In genomic region chr14:74508292-74508731, GRCh38 we compare ENCODE assay signal across 9 cellular contexts. TPM values are rescaled to one million over a fixed set of nuclear protein-coding genes. Genes with fewer than 3 reads are reported as not detected.
DNase-seq lines count a peak whose midpoint lies in the region; ATAC-seq and TF ChIP-seq lines count a peak whose summit lies in the region.
"Had no signal": no experiment of that assay in that cellular context is flagged by ENCODE, and none has a peak within 500 bp of the region (broad histone marks: within the 10 kb centered on the region; RNA-seq: fewer than 3 reads in every experiment).

No MANE protein-coding gene starts in this region.

- H3K79me2 ChIP-seq in SK-N-SH (ENCODE audit: insufficient read depth) (no peaks in the 10 kb centered on the region), hepatocyte (no peaks in the 10 kb centered on the region)

- peak; percentile 46 for TF ChIP-seq RAD21 in SK-N-SH (IDR thresholded peaks at IDR 0.05; ENCODE audit: low read length)

- peaks cover 12 to 75% of the 10 kb centered on the region in 2 experiments for H3K36me3 ChIP-seq in SK-N-SH (replicated peaks in 1 of 2; ENCODE audit: control insufficient read depth in 1 of 2, insufficient read depth in 2 of 2, low read length in 1 of 2)
- no peaks in the 10 kb centered on the region for H3K36me3 ChIP-seq in hepatocyte (replicated peaks; ENCODE audit: insufficient read depth, low read depth)

- 67% methylated on average over 11 of the region's 15 CpGs for WGBS in SK-N-SH (ENCODE audit: low lambda C conversion rate)
- WGBS in hepatocyte (ENCODE audit: low lambda C conversion rate, missing lambda C conversion rate), result 41% methylated on average over 14 of the region's 15 CpGs

- H3K9me2 ChIP-seq in SK-N-SH, result no peaks in the 10 kb centered on the region
- H3K9me2 ChIP-seq in hepatocyte (replicated peaks; ENCODE audit: insufficient read depth), result no peaks in the 10 kb centered on the region

- no peak overlapping the region for H3K4me2 ChIP-seq in SK-N-SH
- H3K4me2 ChIP-seq in hepatocyte, result no peak overlapping the region

- H3K27ac ChIP-seq in AG04450 (ENCODE audit: low read depth, low read length), result no peak overlapping the region
- no peak overlapping the region for H3K27ac ChIP-seq in SK-N-SH (ENCODE audit: low read depth in 2 of 2, low read length in 1 of 2)
- no peak overlapping the region for H3K27ac ChIP-seq in hepatocyte

- H3K9me3 ChIP-seq in AG04450 (ENCODE audit: control insufficient read depth, insufficient read depth, low read length) (no peaks in the 10 kb centered on the region; the same call in 1 of the 2 replicates), SK-N-SH (no peaks in the 10 kb centered on the region), hepatocyte (ENCODE audit: low read depth) (no peaks in the 10 kb centered on the region)

- H3K4me3 ChIP-seq in AG04450 (ENCODE audit: low read depth, low read length) (no peak overlapping the region), GM12875 (ENCODE audit: low read depth, low read length) (no peak overlapping the region), SK-N-SH (ENCODE audit: low read depth in 2 of 2, low read length in 1 of 2) (no peak overlapping the region), hepatocyte (no peak overlapping the region)

- H3K27me3 ChIP-seq in AG04450 (ENCODE audit: control insufficient read depth, insufficient read depth, low read length), result no peaks in the 10 kb centered on the region
- H3K27me3 ChIP-seq in SK-N-SH (ENCODE audit: insufficient read depth), result no peaks in the 10 kb centered on the region
- no peaks in the 10 kb centered on the region for H3K27me3 ChIP-seq in hepatocyte

- ATAC-seq in HG03571 (IDR thresholded peaks at IDR 0.05; ENCODE audit: unreplicated experiment), result no peak
- no peak for ATAC-seq in stimulated activated memory B cell treated with anti-CD40 and anti-IgM and Interleukin-4, amounts not matched to agents 10 μg/mL and 1 μg/mL and 100 μg/mL, for 72 hours
- ATAC-seq: left ventricle myocardium superior had no signal

- peaks cover 0 to 4% of the 10 kb centered on the region in 2 experiments; a peak in 1 of 4 replicates for H3K4me1 ChIP-seq in SK-N-SH (ENCODE audit: control insufficient read depth in 1 of 2, insufficient read depth in 2 of 2, low read depth in 1 of 2, low read length in 1 of 2)
- H3K4me1 ChIP-seq in hepatocyte (ENCODE audit: insufficient read depth), result no peaks in the 10 kb centered on the region

- no peak for DNase-seq in AG04450 (ENCODE audit: low read depth, low spot score)
- DNase-seq in SK-N-SH, result peak; percentile 77
- peak; percentile 42 for DNase-seq in hepatocyte (ENCODE audit: low spot score)
- DNase-seq in activated T-helper 1 cell treated with anti-CD3 and anti-CD28 coated beads, Interleukin-12 subunit alpha, Interleukin-12 subunit beta, Interleukin-2, Interleukin-4 antibody, amounts not matched to agents 30 ng/mL and 10 ng/mL and 1 ng/mL, durations not matched to agents 14 hours and 24 hours and 36 hours (ENCODE audit: low spot score), result no peak
- DNase-seq in activated CD4-positive, CD25-positive, alpha-beta regulatory T cell (lab: John Stamatoyannopoulos, UW), result no peak
- DNase-seq: left ventricle myocardium superior had no signal

- H3K27ac Mint-ChIP-seq in activated T-helper 1 cell treated with anti-CD3 and anti-CD28 coated beads, Interleukin-12 subunit alpha, Interleukin-12 subunit beta, Interleukin-2, Interleukin-4 antibody, amounts not matched to agents 30 ng/mL and 10 ng/mL and 1 ng/mL, durations not matched to agents 14 hours and 24 hours and 36 hours, result no peak overlapping the region
- no peak overlapping the region for H3K27ac Mint-ChIP-seq in stimulated activated memory B cell treated with anti-CD40 and anti-IgM and Interleukin-4, amounts not matched to agents 10 μg/mL and 1 μg/mL and 100 μg/mL, for 72 hours

- no peak overlapping the region for H3K9ac ChIP-seq in SK-N-SH

- POLR2A ChIA-PET in AG04450 (lab: Yijun Ruan, JAX), result no interaction called here
- POLR2A ChIA-PET in SK-N-SH (lab: Yijun Ruan, JAX), result no interaction called here

- no peak for TF ChIP-seq EP300 in SK-N-SH (IDR thresholded peaks at IDR 0.05; ENCODE audit: borderline replicate concordance in 1 of 2, low read depth in 1 of 2, low read length in 1 of 2)

- CTCF ChIA-PET in AG04450 (lab: Charles Lee), result no interaction called here
- CTCF ChIA-PET in SK-N-SH (lab: Yijun Ruan, JAX), result interaction anchor here (0.8 to 3.1 kb wide), 14 partner anchors 10 to 130 kb away, joined by 3 to 28 read pairs (median 4); partner anchors contain the start of gene LTBP2

- H3K36me3 Mint-ChIP-seq in activated T-helper 1 cell treated with anti-CD3 and anti-CD28 coated beads, Interleukin-12 subunit alpha, Interleukin-12 subunit beta, Interleukin-2, Interleukin-4 antibody, amounts not matched to agents 30 ng/mL and 10 ng/mL and 1 ng/mL, durations not matched to agents 14 hours and 24 hours and 36 hours (ENCODE audit: low read depth), result no peaks in the 10 kb centered on the region
- no peaks in the 10 kb centered on the region for H3K36me3 Mint-ChIP-seq in stimulated activated memory B cell treated with anti-CD40 and anti-IgM and Interleukin-4, amounts not matched to agents 10 μg/mL and 1 μg/mL and 100 μg/mL, for 72 hours

- no peaks in the 10 kb centered on the region for H3K4me1 Mint-ChIP-seq in activated T-helper 1 cell treated with anti-CD3 and anti-CD28 coated beads, Interleukin-12 subunit alpha, Interleukin-12 subunit beta, Interleukin-2, Interleukin-4 antibody, amounts not matched to agents 30 ng/mL and 10 ng/mL and 1 ng/mL, durations not matched to agents 14 hours and 24 hours and 36 hours (ENCODE audit: low read depth)
- H3K4me1 Mint-ChIP-seq in stimulated activated memory B cell treated with anti-CD40 and anti-IgM and Interleukin-4, amounts not matched to agents 10 μg/mL and 1 μg/mL and 100 μg/mL, for 72 hours, result peaks cover 12% of the 10 kb centered on the region

- TF ChIP-seq CTCF in AG04450 (IDR thresholded peaks at IDR 0.05; ENCODE audit: low read depth, low read length) (peak; percentile 49), GM12875 (IDR thresholded peaks at IDR 0.05; ENCODE audit: borderline replicate concordance, insufficient read depth, low read depth, low read length) (peak; percentile 16; the same call in 1 of the 2 replicates), SK-N-SH (IDR thresholded peaks at IDR 0.05) (peak; percentile 43), hepatocyte (IDR thresholded peaks at IDR 0.05; ENCODE audit: poor library complexity) (peak; percentile 36)

- peaks cover 3% of the 10 kb centered on the region for H3F3A ChIP-seq in SK-N-SH (replicated peaks; ENCODE audit: insufficient read depth)

- peaks cover 12% of the 10 kb centered on the region for H3K27me3 Mint-ChIP-seq in activated T-helper 1 cell treated with anti-CD3 and anti-CD28 coated beads, Interleukin-12 subunit alpha, Interleukin-12 subunit beta, Interleukin-2, Interleukin-4 antibody, amounts not matched to agents 30 ng/mL and 10 ng/mL and 1 ng/mL, durations not matched to agents 14 hours and 24 hours and 36 hours (ENCODE audit: insufficient read depth)
- H3K27me3 Mint-ChIP-seq in stimulated activated memory B cell treated with anti-CD40 and anti-IgM and Interleukin-4, amounts not matched to agents 10 μg/mL and 1 μg/mL and 100 μg/mL, for 72 hours, result peaks cover 47% of the 10 kb centered on the region

- no peaks in the 10 kb centered on the region for H3K9me3 Mint-ChIP-seq in activated T-helper 1 cell treated with anti-CD3 and anti-CD28 coated beads, Interleukin-12 subunit alpha, Interleukin-12 subunit beta, Interleukin-2, Interleukin-4 antibody, amounts not matched to agents 30 ng/mL and 10 ng/mL and 1 ng/mL, durations not matched to agents 14 hours and 24 hours and 36 hours
- H3K9me3 Mint-ChIP-seq in stimulated activated memory B cell treated with anti-CD40 and anti-IgM and Interleukin-4, amounts not matched to agents 10 μg/mL and 1 μg/mL and 100 μg/mL, for 72 hours, result no peaks in the 10 kb centered on the region

- no peaks in the 10 kb centered on the region for H4K20me1 ChIP-seq in SK-N-SH (ENCODE audit: insufficient read depth)
- H4K20me1 ChIP-seq in hepatocyte (ENCODE audit: insufficient read depth, poor library complexity, severe bottlenecking), result no peaks in the 10 kb centered on the region

- no peak overlapping the region for H3K4me3 Mint-ChIP-seq in activated T-helper 1 cell treated with anti-CD3 and anti-CD28 coated beads, Interleukin-12 subunit alpha, Interleukin-12 subunit beta, Interleukin-2, Interleukin-4 antibody, amounts not matched to agents 30 ng/mL and 10 ng/mL and 1 ng/mL, durations not matched to agents 14 hours and 24 hours and 36 hours
- H3K4me3 Mint-ChIP-seq in stimulated activated memory B cell treated with anti-CD40 and anti-IgM and Interleukin-4, amounts not matched to agents 10 μg/mL and 1 μg/mL and 100 μg/mL, for 72 hours, result no peak overlapping the region

- intact Hi-C loops in activated T-helper 1 cell treated with anti-CD3 and anti-CD28 coated beads, Interleukin-12 subunit alpha, Interleukin-12 subunit beta, Interleukin-2, Interleukin-4 antibody, amounts not matched to agents 30 ng/mL and 10 ng/mL and 1 ng/mL, durations not matched to agents 14 hours and 24 hours and 36 hours (cut with micrococcal nuclease), result no loop called here

- H2AFZ ChIP-seq in SK-N-SH (ENCODE audit: low read depth), result no peak overlapping the region
- no peak overlapping the region for H2AFZ ChIP-seq in hepatocyte

TF ChIP-seq in SK-N-SH, 30 proteins besides CTCF, POLR2A, EP300 and RAD21 (continues in another document):
- no peak for TF ChIP-seq MAX (IDR thresholded peaks at IDR 0.05; ENCODE audit: low read depth)

RNA-seq across cellular contexts. Expression of gene ISCA2, which starts 14.7 kb away (rescaled TPM):
- polyA plus RNA-seq in AG04450 (2011; rRNA removed), result 28.2 and 45.6 TPM in 2 replicates
- polyA minus RNA-seq in AG04450 (2011; rRNA and poly(A)+ RNA removed), result 2.5 and 8.5 TPM in 2 replicates
- 37.3 and 51.9 TPM in 2 replicates for polyA plus RNA-seq in SK-N-SH (2012; rRNA removed)
- 57.2 and 70.6 TPM in 2 replicates for polyA plus RNA-seq in SK-N-SH (2012; cell fraction: cytosol; rRNA removed)
- polyA plus RNA-seq in SK-N-SH (2012; cell fraction: nucleus; rRNA removed), result 17.1 and 20.7 TPM in 2 replicates
- total RNA-seq in hepatocyte, result 17.4 and 21.5 TPM in 2 replicates
- 80.2 and 80.3 TPM in 2 replicates for polyA plus RNA-seq in hepatocyte
- total RNA-seq in activated T-helper 1 cell treated with anti-CD3 and anti-CD28 coated beads, Interleukin-12 subunit alpha, Interleukin-12 subunit beta, Interleukin-2, Interleukin-4 antibody, amounts not matched to agents 30 ng/mL and 10 ng/mL and 1 ng/mL, durations not matched to agents 14 hours and 24 hours and 36 hours, result 18.8 and 20.2 TPM in 2 replicates

RNA-seq across cellular contexts. Expression of gene NPC2, which starts 15.2 kb away (rescaled TPM):
- polyA plus RNA-seq in AG04450 (2011; rRNA removed) (197 and 248 TPM in 2 replicates), SK-N-SH (2012; rRNA removed) (340 and 522 TPM in 2 replicates), hepatocyte (585 and 602 TPM in 2 replicates)
- 82.8 and 110 TPM in 2 replicates for polyA minus RNA-seq in AG04450 (2011; rRNA and poly(A)+ RNA removed)
- 249 and 380 TPM in 2 replicates for polyA plus RNA-seq in SK-N-SH (2012; cell fraction: cytosol; rRNA removed)
- 160 and 242 TPM in 2 replicates for polyA plus RNA-seq in SK-N-SH (2012; cell fraction: nucleus; rRNA removed)
- 1,339 and 1,684 TPM in 2 replicates for total RNA-seq in hepatocyte
- total RNA-seq in activated T-helper 1 cell treated with anti-CD3 and anti-CD28 coated beads, Interleukin-12 subunit alpha, Interleukin-12 subunit beta, Interleukin-2, Interleukin-4 antibody, amounts not matched to agents 30 ng/mL and 10 ng/mL and 1 ng/mL, durations not matched to agents 14 hours and 24 hours and 36 hours, result 8.2 and 8.6 TPM in 2 replicates

Comparison
In these comparisons a context has a peak if more than half of its experiments do, and no peak if none do; other contexts are left out.
1. DNase-seq: peak in SK-N-SH (single experiment) and hepatocyte (single experiment); none in AG04450 (single experiment), activated T-helper 1 cell treated with anti-CD3 and anti-CD28 coated beads, Interleukin-12 subunit alpha, Interleukin-12 subunit beta, Interleukin-2, Interleukin-4 antibody, amounts not matched to agents 30 ng/mL and 10 ng/mL and 1 ng/mL, durations not matched to agents 14 hours and 24 hours and 36 hours (single experiment) and activated CD4-positive, CD25-positive, alpha-beta regulatory T cell (0 of 4).
2. Peak in every context shown above with its lines, with median percentiles within 50 percentile points of each other: CTCF ChIP-seq.